9 cellular contexts compared by ENCODE assay signal in the genomic region with DNA sequence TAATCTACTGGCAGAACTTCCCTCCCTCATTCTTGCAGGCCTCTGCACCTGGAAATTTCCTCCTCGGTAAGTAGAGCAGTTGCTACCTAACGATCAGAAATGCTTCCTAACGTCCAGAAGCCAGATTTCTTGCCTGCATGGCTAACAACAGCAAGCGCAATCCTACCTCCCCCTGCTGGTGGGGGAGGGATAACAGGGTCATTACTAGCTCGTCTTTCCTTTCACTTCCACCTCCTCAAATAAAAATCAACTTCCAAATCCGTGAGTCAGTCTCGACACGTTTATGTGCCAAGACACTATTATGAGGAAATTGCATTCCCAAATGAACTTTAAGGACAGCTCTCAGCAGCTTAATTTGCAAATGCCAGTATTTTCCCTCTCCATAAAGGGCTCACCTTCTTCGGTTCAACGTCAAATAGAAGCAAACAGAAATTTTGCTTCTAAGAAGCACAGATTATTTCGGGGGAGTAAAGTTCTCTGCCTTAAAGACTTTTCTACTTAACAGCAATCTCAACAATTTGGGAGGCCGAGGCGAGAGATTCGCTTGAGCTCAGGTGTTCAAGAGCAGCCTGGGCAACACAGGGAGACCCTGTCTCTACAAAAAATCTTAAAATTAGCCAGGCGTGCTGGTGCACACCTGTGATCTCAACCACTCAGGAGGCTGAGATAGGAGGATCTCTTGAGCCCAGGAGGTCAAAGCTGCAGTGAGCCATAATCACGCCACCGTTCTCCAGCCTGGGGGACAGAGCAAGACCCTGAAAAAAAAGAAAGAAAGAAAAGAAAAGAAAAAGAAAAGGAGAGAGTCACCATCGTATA.
DNase-seq lines count a peak whose midpoint lies in the region; ATAC-seq and TF ChIP-seq lines count a peak whose summit lies in the region.
"Had no signal": no experiment of that assay in that cellular context is flagged by ENCODE, and none has a peak within 500 bp of the region (broad histone marks: within the 10 kb centered on the region; RNA-seq: fewer than 3 reads in every experiment).

No MANE protein-coding gene starts in this region.

- DNase-seq in activated T-cell treated with anti-CD3 and anti-CD28 coated beads, Interleukin-2, amount 50 U/mL, for 24 hours = peak; percentile 37
- DNase-seq in activated T-cell treated with anti-CD3 and anti-CD28 coated beads, Interleukin-2, amount 50 U/mL, for 1 hour = no peak
- peak; percentile 64 for DNase-seq in MV-4-11 (lab: John Stamatoyannopoulos, UW)
- DNase-seq in activated CD8-positive, alpha-beta T cell treated with anti-CD3 and anti-CD28 coated beads for 36 hours = peak; percentile 59
- peak; percentile 2 for DNase-seq in globus pallidus (ENCODE audit: low spot score)
- DNase-seq in stimulated activated CD4-positive, alpha-beta T cell treated with anti-CD3 and anti-CD28 coated beads, Interleukin-2, amount 100 ng/mL, for 24 hours = peak; percentile 33 to 49
- DNase-seq: left cardiac atrium had no signal

- H3K4me3 Mint-ChIP-seq in activated T-cell treated with anti-CD3 and anti-CD28 coated beads, Interleukin-2, amount 50 U/mL, for 24 hours = peak overlapping the region; percentile 38
- H3K4me3 Mint-ChIP-seq in activated CD8-positive, alpha-beta T cell treated with anti-CD3 and anti-CD28 coated beads for 36 hours = peak overlapping the region; percentile 41

- intact Hi-C loops in activated CD8-positive, alpha-beta T cell treated with anti-CD3 and anti-CD28 coated beads for 36 hours (cut with micrococcal nuclease) = no loop called here

- H3K27ac Mint-ChIP-seq in activated T-cell treated with anti-CD3 and anti-CD28 coated beads, Interleukin-2, amount 50 U/mL, for 24 hours = no peak overlapping the region
- no peak overlapping the region for H3K27ac Mint-ChIP-seq in activated CD8-positive, alpha-beta T cell treated with anti-CD3 and anti-CD28 coated beads for 36 hours

- TF ChIP-seq CTCF in activated CD8-positive, alpha-beta T cell treated with anti-CD3 and anti-CD28 coated beads for 36 hours (IDR thresholded peaks at IDR 0.05) = peak; percentile 68

- CTCF ChIA-PET in activated CD8-positive, alpha-beta T cell treated with anti-CD3 and anti-CD28 coated beads for 36 hours (lab: Charles Lee) = interaction anchor here (0.7 to 1.3 kb wide), 7 partner anchors 16 to 167 kb away, joined by 3 to 5 read pairs (median 3); no protein-coding TSS in a partner anchor

- H3K4me1 Mint-ChIP-seq in activated T-cell treated with anti-CD3 and anti-CD28 coated beads, Interleukin-2, amount 50 U/mL, for 24 hours (ENCODE audit: low read depth) = peaks cover 6% of the 10 kb centered on the region
- H3K4me1 Mint-ChIP-seq in activated CD8-positive, alpha-beta T cell treated with anti-CD3 and anti-CD28 coated beads for 36 hours (ENCODE audit: low read depth) = peaks cover 6% of the 10 kb centered on the region

- H3K27me3 Mint-ChIP-seq in activated T-cell treated with anti-CD3 and anti-CD28 coated beads, Interleukin-2, amount 50 U/mL, for 24 hours = no peaks in the 10 kb centered on the region
- no peaks in the 10 kb centered on the region for H3K27me3 Mint-ChIP-seq in activated CD8-positive, alpha-beta T cell treated with anti-CD3 and anti-CD28 coated beads for 36 hours

- no peaks in the 10 kb centered on the region for H3K9me3 Mint-ChIP-seq in activated T-cell treated with anti-CD3 and anti-CD28 coated beads, Interleukin-2, amount 50 U/mL, for 24 hours
- H3K9me3 Mint-ChIP-seq in activated CD8-positive, alpha-beta T cell treated with anti-CD3 and anti-CD28 coated beads for 36 hours = no peaks in the 10 kb centered on the region

- peak; percentile 61 for ATAC-seq in GM21825 (IDR thresholded peaks at IDR 0.05; ENCODE audit: unreplicated experiment)
- ATAC-seq in activated CD8-positive, alpha-beta T cell treated with anti-CD3 and anti-CD28 coated beads for 36 hours = peak; percentile 56
- ATAC-seq in HG03025 (IDR thresholded peaks at IDR 0.05; ENCODE audit: low FRiP score, unreplicated experiment) = no peak

- POLR2A ChIA-PET in activated CD8-positive, alpha-beta T cell treated with anti-CD3 and anti-CD28 coated beads for 36 hours (lab: Charles Lee) = no interaction called here

- H3K36me3 Mint-ChIP-seq in activated T-cell treated with anti-CD3 and anti-CD28 coated beads, Interleukin-2, amount 50 U/mL, for 24 hours (ENCODE audit: low read depth) = no peaks in the 10 kb centered on the region
- no peaks in the 10 kb centered on the region for H3K36me3 Mint-ChIP-seq in activated CD8-positive, alpha-beta T cell treated with anti-CD3 and anti-CD28 coated beads for 36 hours (ENCODE audit: low read depth)
